Comparison of ENCODE assay signal across 13 cellular contexts in genomic region chr13:113976711-113977684, GRCh38. TPM values are rescaled to one million over a fixed set of nuclear protein-coding genes. Genes with fewer than 3 reads are reported as not detected.
DNase-seq lines count a peak whose midpoint lies in the region; ATAC-seq and TF ChIP-seq lines count a peak whose summit lies in the region.
"Had no signal": no experiment of that assay in that cellular context is flagged by ENCODE, and none has a peak within 500 bp of the region (broad histone marks: within the 10 kb centered on the region; RNA-seq: fewer than 3 reads in every experiment).

No MANE protein-coding gene starts in this region.

- TF ChIP-seq CTCF in glutamatergic neuron (IDR thresholded peaks at IDR 0.05; ENCODE audit: partially characterized antibody, unreplicated experiment) (no peak), spleen (IDR thresholded peaks at IDR 0.05 in 8 of 11, conservative IDR thresholded peaks at IDR 0.05 in 3 of 11) (no peak)

- H3K27ac ChIP-seq in GM23248 (peak overlapping the region; percentile 47; the same call in 1 of the 2 replicates), spleen (no peak overlapping the region)
- H3K27ac ChIP-seq: KMS-11 had no signal

- no peak overlapping the region for H3K27ac Mint-ChIP-seq in glutamatergic neuron (ENCODE audit: unreplicated experiment)
- H3K27ac Mint-ChIP-seq: activated CD4-positive, alpha-beta memory T cell treated with anti-CD3 and anti-CD28 coated beads for 36 hours had no signal

- no peak overlapping the region for H3K4me3 ChIP-seq in GM23248
- no peak overlapping the region for H3K4me3 ChIP-seq in spleen
- H3K4me3 ChIP-seq: GM12878 had no signal

- DNase-seq in GM23248 (peak; percentile 85), glutamatergic neuron (peak; percentile 10), spleen (peak; percentile 63), NCI-H446 (lab: John Stamatoyannopoulos, UW) (no peak), anterior cingulate cortex (lab: John Stamatoyannopoulos, UW) (no peak)
- DNase-seq in activated CD8-positive, alpha-beta memory T cell treated with anti-CD3 and anti-CD28 coated beads, Interleukin-2, amount 50 U/mL, for 4 hours = no peak
- DNase-seq in stimulated activated CD4-positive, alpha-beta T cell treated with anti-CD3 and anti-CD28 coated beads, Interleukin-12 subunit alpha, Interleukin-12 subunit beta, amount 100 ng/mL, for 4 hours = no peak
- DNase-seq: activated CD4-positive, alpha-beta memory T cell treated with anti-CD3 and anti-CD28 coated beads for 36 hours; left colon; stimulated activated CD4-positive, alpha-beta T cell treated with anti-CD3 and anti-CD28 coated beads, Interleukin-4, amount 100 ng/mL, for 1 hour had no signal

- peak overlapping the region; percentile 23 for H3K4me2 ChIP-seq in GM23248 (ENCODE audit: unreplicated experiment)
- H3K4me2 ChIP-seq: KMS-11 had no signal

- H3K9me3 ChIP-seq in GM23248 (ENCODE audit: low read depth) = no peaks in the 10 kb centered on the region
- no peaks in the 10 kb centered on the region for H3K9me3 ChIP-seq in spleen

- intact Hi-C loops in spleen (cut with DNase I; ENCODE audit: low total_unique reads) = no loop called here

- no peaks in the 10 kb centered on the region for H3K9me2 ChIP-seq in GM23248 (ENCODE audit: insufficient read depth)

- H4K20me1 ChIP-seq in GM23248 (ENCODE audit: insufficient read depth) = no peaks in the 10 kb centered on the region

- ATAC-seq in SK-N-SH treated with all-trans-retinoic acid at 6 μM for 48 hours = peak; percentile 80
- ATAC-seq: GM12878, left colon had no signal

- no peak overlapping the region for H2AFZ ChIP-seq in GM23248

- H3K27me3 ChIP-seq in GM23248 (replicated peaks; ENCODE audit: insufficient read depth) (no peaks in the 10 kb centered on the region), spleen (replicated peaks in 1 of 7) (no peaks in the 10 kb centered on the region)

- H3K4me1 ChIP-seq in GM23248 (ENCODE audit: insufficient read depth) (peaks cover 10% of the 10 kb centered on the region), spleen (peaks cover 0 to 6% (median 0%) of the 10 kb centered on the region in 6 donors)

- 82 to 83% methylated on average over 21 of the region's 21 CpGs for WGBS in GM23248 (ENCODE audit: low coverage in 1 of 2, low lambda C conversion rate in 2 of 2, missing lambda C conversion rate in 2 of 2), 2 experiments
- 75 to 90% (median 86%) methylated on average over 15 to 21 of the region's 21 CpGs for WGBS in spleen, 5 donors

- peaks cover 14% of the 10 kb centered on the region for H3K27me3 Mint-ChIP-seq in glutamatergic neuron (ENCODE audit: unreplicated experiment)
- H3K27me3 Mint-ChIP-seq: activated CD4-positive, alpha-beta memory T cell treated with anti-CD3 and anti-CD28 coated beads for 36 hours had no signal

- H3K79me2 ChIP-seq in GM23248 (ENCODE audit: insufficient read depth) = no peaks in the 10 kb centered on the region

- no peaks in the 10 kb centered on the region for H3K4me1 Mint-ChIP-seq in glutamatergic neuron (ENCODE audit: low read depth, unreplicated experiment)

- in situ Hi-C loops in GM23248 (cut with MboI) = no loop called here

- H3K4me3 Mint-ChIP-seq in glutamatergic neuron (ENCODE audit: unreplicated experiment) = no peak overlapping the region
- H3K4me3 Mint-ChIP-seq: activated CD4-positive, alpha-beta memory T cell treated with anti-CD3 and anti-CD28 coated beads for 36 hours had no signal

- H3K36me3 ChIP-seq in GM23248 (ENCODE audit: low read depth) (peaks cover 9% of the 10 kb centered on the region; the same call in 1 of the 2 replicates), spleen (peaks cover 0 to 96% (median 68%) of the 10 kb centered on the region in 6 donors)

- H3F3A ChIP-seq in GM23248 (ENCODE audit: insufficient read depth) = peaks cover 7% of the 10 kb centered on the region; the same call in 1 of the 2 replicates

- no peak for TF ChIP-seq POLR2A in spleen (IDR thresholded peaks at IDR 0.05)

- peaks cover 5% of the 10 kb centered on the region for H3K9me3 Mint-ChIP-seq in glutamatergic neuron (ENCODE audit: unreplicated experiment)
- H3K9me3 Mint-ChIP-seq: activated CD4-positive, alpha-beta memory T cell treated with anti-CD3 and anti-CD28 coated beads for 36 hours had no signal

- H3K9ac ChIP-seq in GM23248 = peak overlapping the region; percentile 55
- H3K9ac ChIP-seq: KMS-11 had no signal

- H3K36me3 Mint-ChIP-seq in glutamatergic neuron (ENCODE audit: unreplicated experiment) = peaks cover 9% of the 10 kb centered on the region

TF ChIP-seq in SK-N-SH treated with all-trans-retinoic acid at 6 μM for 48 hours, 23 proteins besides CTCF, POLR2A, EP300 and RAD21:
- TF ChIP-seq GLIS3 (CRISPR knock-in tag; IDR thresholded peaks at IDR 0.05) (no peak), ZNF70 (CRISPR knock-in tag; IDR thresholded peaks at IDR 0.05) (no peak), ZNF8 (CRISPR knock-in tag; IDR thresholded peaks at IDR 0.05) (no peak), RARB (CRISPR knock-in tag; IDR thresholded peaks at IDR 0.05) (no peak), CSDC2 (CRISPR knock-in tag; IDR thresholded peaks at IDR 0.05) (no peak), POU6F1 (CRISPR knock-in tag; IDR thresholded peaks at IDR 0.05; ENCODE audit: borderline replicate concordance, low read depth) (no peak), ZC3H10 (CRISPR knock-in tag; IDR thresholded peaks at IDR 0.05) (no peak), ISL1 (CRISPR knock-in tag; IDR thresholded peaks at IDR 0.05) (no peak), ZNF565 (CRISPR knock-in tag; conservative IDR thresholded peaks at IDR 0.05; ENCODE audit: low read depth) (no peak), ESRRG (CRISPR knock-in tag; IDR thresholded peaks at IDR 0.05) (no peak)

RNA-seq across cellular contexts. Expression of gene C13orf46, which starts 3.1 kb away (rescaled TPM):
- 6.6 TPM in 1 of 2 replicates, not detected in the other for total RNA-seq in GM23248 (2014; rRNA removed; shearing (Covaris generic))
- polyA plus RNA-seq in GM23248 (2016; fragmentation: Nextera tagmentation; extraction: Ambion mirVana) (1.7 and 1.8 TPM in 2 replicates), spleen (under 1 TPM; 0.09 to 0.70 (median 0.13) TPM)
- total RNA-seq in glutamatergic neuron (ENCODE audit: unreplicated experiment) (0.71 TPM), spleen (1 to 10 TPM in 5 of 7 donors, under 1 TPM in 2; 0.83 to 4.2 (median 2.6) TPM)

Comparison
In these comparisons a context has a peak if more than half of its experiments do, and no peak if none do; other contexts are left out.
1. DNase-seq: peak in GM23248 (single experiment), glutamatergic neuron (single experiment) and spleen (single experiment); none in NCI-H446 (0 of 2), activated CD8-positive, alpha-beta memory T cell treated with anti-CD3 and anti-CD28 coated beads, Interleukin-2, amount 50 U/mL, for 4 hours (single experiment), stimulated activated CD4-positive, alpha-beta T cell treated with anti-CD3 and anti-CD28 coated beads, Interleukin-12 subunit alpha, Interleukin-12 subunit beta, amount 100 ng/mL, for 4 hours (single experiment) and anterior cingulate cortex (0 of 58).